In the genomic region with DNA sequence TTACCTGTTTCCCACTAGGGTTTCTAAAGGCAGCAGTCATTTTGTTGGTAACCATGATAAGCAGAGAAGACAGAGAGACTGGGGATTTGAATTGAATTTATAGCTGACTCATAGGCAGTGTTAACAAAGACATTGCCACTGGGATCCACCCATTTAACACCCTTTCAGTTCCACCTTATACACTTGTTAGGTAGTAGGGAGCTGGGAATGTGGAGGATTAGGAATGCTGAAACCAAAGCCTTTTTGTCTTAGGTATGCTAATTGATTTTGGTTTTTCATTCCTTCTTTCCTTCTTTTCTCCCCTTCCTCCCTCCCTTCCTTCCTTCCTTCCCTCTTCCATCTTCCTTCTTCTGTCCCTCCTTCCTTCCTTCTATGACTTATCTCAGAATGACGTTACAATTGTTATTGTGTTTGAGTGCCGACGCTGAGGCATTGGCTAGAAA, we compare ENCODE assay signal across 15 cellular contexts. TPM values are rescaled to one million over a fixed set of nuclear protein-coding genes. Genes with fewer than 3 reads are reported as not detected.
DNase-seq lines count a peak whose midpoint lies in the region; ATAC-seq, FAIRE-seq and TF ChIP-seq lines count a peak whose summit lies in the region.
"Had no signal": no experiment of that assay in that cellular context is flagged by ENCODE, and none has a peak within 500 bp of the region (broad histone marks: within the 10 kb centered on the region; RNA-seq: fewer than 3 reads in every experiment).

No MANE protein-coding gene starts in this region.

- peak in 1 of 2 experiments; percentile 22 for DNase-seq in A549 (ENCODE audit: low read depth in 1 of 2, low spot score in 1 of 2)
- peak; percentile 55 for DNase-seq in H7
- peak; percentile 63 for DNase-seq in NT2/D1 (ENCODE audit: low read depth, low spot score)
- DNase-seq in left ventricle myocardium superior = no peak
- no peak for DNase-seq in NOMO-1 (lab: John Stamatoyannopoulos, UW; ENCODE audit: unreplicated experiment in 2 of 2)
- DNase-seq in HPDE6-E6E7 (ENCODE audit: extremely low spot score) = no peak
- DNase-seq in glomerular visceral epithelial cell (ENCODE audit: extremely low spot score) = no peak
- DNase-seq: activated CD8-positive, alpha-beta memory T cell treated with anti-CD3 and anti-CD28 coated beads, Interleukin-2, amount 10 ng/mL, durations not matched to agents 7 days and 5 days; activated naive CD8-positive, alpha-beta T cell treated with anti-CD3 and anti-CD28 coated beads for 36 hours; natural killer cell; SJCRH30; substantia nigra had no signal

- CTCF ChIA-PET in A549 (lab: Yijun Ruan, JAX) = interaction anchor here (1.3 to 1.6 kb wide), 3 partner anchors 11 to 39 kb away, joined by 3 read pairs; a partner anchor contains a TSS

- H3K9me3 ChIP-seq in A549 = no peaks in the 10 kb centered on the region
- no peaks in the 10 kb centered on the region for H3K9me3 ChIP-seq in NT2/D1 (ENCODE audit: insufficient read depth, low read length)
- H3K9me3 ChIP-seq: BLaER1, SJCRH30 had no signal

- no peak for TF ChIP-seq POLR2A in A549 (IDR thresholded peaks at IDR 0.05; ENCODE audit: low read length)

- peak overlapping the region; percentile 29; the same call in 1 of the 3 replicates for H3K4me2 ChIP-seq in A549
- H3K4me2 ChIP-seq: BLaER1 had no signal

- TF ChIP-seq RAD21 in A549 (conservative IDR thresholded peaks at IDR 0.05 in 1 of 2, IDR thresholded peaks at IDR 0.05 in 1 of 2) = no peak

- H3K27me3 ChIP-seq in H7 (ENCODE audit: control insufficient read depth, insufficient read depth, low read length) = no peaks in the 10 kb centered on the region
- H3K27me3 ChIP-seq in NT2/D1 (ENCODE audit: insufficient read depth, insufficient read length) = no peaks in the 10 kb centered on the region
- H3K27me3 ChIP-seq: BLaER1, SJCRH30 had no signal

- no peak for TF ChIP-seq CTCF in A549 (IDR thresholded peaks at IDR 0.05)

- FAIRE-seq in A549 (lab: Jason Lieb, UNC) = no peak

- H3K4me1 ChIP-seq in A549 (peaks cover 7% of the 10 kb centered on the region; the same call in 1 of the 3 replicates), NT2/D1 (ENCODE audit: insufficient read depth, insufficient read length) (no peaks in the 10 kb centered on the region)
- H3K4me1 ChIP-seq: BLaER1, SJCRH30 had no signal

- intact Hi-C loops in left ventricle myocardium superior (cut with micrococcal nuclease) = no loop called here

- 85% methylated on average over 3 of the region's 3 CpGs for WGBS in A549 (ENCODE audit: missing lambda C conversion rate)

- H3K36me3 ChIP-seq in H7 (replicated peaks; ENCODE audit: control insufficient read depth, insufficient read depth, low read length) (no peaks in the 10 kb centered on the region), NT2/D1 (ENCODE audit: insufficient read depth, insufficient read length, low read length) (no peaks in the 10 kb centered on the region)
- H3K36me3 ChIP-seq: BLaER1, SJCRH30 had no signal

- ATAC-seq in A549 (no peak), left ventricle myocardium superior (peak; percentile 37), HG03378 (IDR thresholded peaks at IDR 0.05; ENCODE audit: unreplicated experiment) (no peak)
- ATAC-seq: activated CD8-positive, alpha-beta memory T cell treated with anti-CD3 and anti-CD28 coated beads, Interleukin-2, amount 10 ng/mL, durations not matched to agents 7 days and 5 days; natural killer cell had no signal

- POLR2A ChIA-PET in A549 (lab: Yijun Ruan, JAX) = no interaction called here

- no peak overlapping the region for H3K27ac ChIP-seq in A549
- H3K27ac ChIP-seq: BLaER1, SJCRH30, VCaP had no signal

- no peak overlapping the region for H3K9ac ChIP-seq in NT2/D1 (ENCODE audit: insufficient read length, low read depth)
- H3K9ac ChIP-seq: BLaER1 had no signal

- no peak for TF ChIP-seq EP300 in A549 (IDR thresholded peaks at IDR 0.05)

- H3K4me3 ChIP-seq in A549 (no peak overlapping the region), H7 (ENCODE audit: insufficient read depth, low read depth, low read length) (no peak overlapping the region), NT2/D1 (ENCODE audit: insufficient read length, low read depth) (no peak overlapping the region)
- H3K4me3 ChIP-seq: BLaER1, SJCRH30 had no signal

TF ChIP-seq in A549, 52 proteins besides CTCF, POLR2A, EP300 and RAD21 (continues in another document):
- TF ChIP-seq, protein P1, sequence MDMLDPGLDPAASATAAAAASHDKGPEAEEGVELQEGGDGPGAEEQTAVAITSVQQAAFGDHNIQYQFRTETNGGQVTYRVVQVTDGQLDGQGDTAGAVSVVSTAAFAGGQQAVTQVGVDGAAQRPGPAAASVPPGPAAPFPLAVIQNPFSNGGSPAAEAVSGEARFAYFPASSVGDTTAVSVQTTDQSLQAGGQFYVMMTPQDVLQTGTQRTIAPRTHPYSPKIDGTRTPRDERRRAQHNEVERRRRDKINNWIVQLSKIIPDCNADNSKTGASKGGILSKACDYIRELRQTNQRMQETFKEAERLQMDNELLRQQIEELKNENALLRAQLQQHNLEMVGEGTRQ (IDR thresholded peaks at IDR 0.05) = no peak
- TF ChIP-seq HEYL (CRISPR knock-in tag; IDR thresholded peaks at IDR 0.05) (no peak), PHF8 (IDR thresholded peaks at IDR 0.05; ENCODE audit: borderline replicate concordance, low read depth) (no peak), HOXB13 (CRISPR knock-in tag; IDR thresholded peaks at IDR 0.05; ENCODE audit: low read depth) (no peak), RARB (CRISPR knock-in tag; IDR thresholded peaks at IDR 0.05) (no peak), HOXA7 (CRISPR knock-in tag; IDR thresholded peaks at IDR 0.05) (no peak), TP53 (CRISPR knock-in tag; IDR thresholded peaks at IDR 0.05) (no peak), POLR2AphosphoS2 (conservative IDR thresholded peaks at IDR 0.05; ENCODE audit: low read length) (no peak), EHMT2 (IDR thresholded peaks at IDR 0.05; ENCODE audit: low read depth) (no peak), FOSL2 (IDR thresholded peaks at IDR 0.05) (no peak), FOSL2 (CRISPR knock-in tag; IDR thresholded peaks at IDR 0.05) (no peak), ESRRA (IDR thresholded peaks at IDR 0.05; ENCODE audit: borderline replicate concordance, low read length) (no peak), CBX2 (IDR thresholded peaks at IDR 0.05; ENCODE audit: borderline replicate concordance, low read depth) (no peak), FOSB (CRISPR knock-in tag; IDR thresholded peaks at IDR 0.05) (no peak), CBX8 (IDR thresholded peaks at IDR 0.05) (no peak), HOXB5 (CRISPR knock-in tag; IDR thresholded peaks at IDR 0.05) (no peak), KDM1A (IDR thresholded peaks at IDR 0.05; ENCODE audit: low read depth) (no peak)
- TF ChIP-seq, protein P2, sequence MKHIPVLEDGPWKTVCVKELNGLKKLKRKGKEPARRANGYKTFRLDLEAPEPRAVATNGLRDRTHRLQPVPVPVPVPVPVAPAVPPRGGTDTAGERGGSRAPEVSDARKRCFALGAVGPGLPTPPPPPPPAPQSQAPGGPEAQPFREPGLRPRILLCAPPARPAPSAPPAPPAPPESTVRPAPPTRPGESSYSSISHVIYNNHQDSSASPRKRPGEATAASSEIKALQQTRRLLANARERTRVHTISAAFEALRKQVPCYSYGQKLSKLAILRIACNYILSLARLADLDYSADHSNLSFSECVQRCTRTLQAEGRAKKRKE (CRISPR knock-in tag; IDR thresholded peaks at IDR 0.05; ENCODE audit: low read depth) = no peak
- TF ChIP-seq, protein P3, sequence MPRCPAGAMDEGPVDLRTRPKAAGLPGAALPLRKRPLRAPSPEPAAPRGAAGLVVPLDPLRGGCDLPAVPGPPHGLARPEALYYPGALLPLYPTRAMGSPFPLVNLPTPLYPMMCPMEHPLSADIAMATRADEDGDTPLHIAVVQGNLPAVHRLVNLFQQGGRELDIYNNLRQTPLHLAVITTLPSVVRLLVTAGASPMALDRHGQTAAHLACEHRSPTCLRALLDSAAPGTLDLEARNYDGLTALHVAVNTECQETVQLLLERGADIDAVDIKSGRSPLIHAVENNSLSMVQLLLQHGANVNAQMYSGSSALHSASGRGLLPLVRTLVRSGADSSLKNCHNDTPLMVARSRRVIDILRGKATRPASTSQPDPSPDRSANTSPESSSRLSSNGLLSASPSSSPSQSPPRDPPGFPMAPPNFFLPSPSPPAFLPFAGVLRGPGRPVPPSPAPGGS (IDR thresholded peaks at IDR 0.05) = no peak
- TF ChIP-seq, protein P4, sequence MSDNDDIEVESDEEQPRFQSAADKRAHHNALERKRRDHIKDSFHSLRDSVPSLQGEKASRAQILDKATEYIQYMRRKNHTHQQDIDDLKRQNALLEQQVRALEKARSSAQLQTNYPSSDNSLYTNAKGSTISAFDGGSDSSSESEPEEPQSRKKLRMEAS (IDR thresholded peaks at IDR 0.05) = no peak

RNA-seq across cellular contexts. Expression of a gene that starts 7.5 kb away (rescaled TPM):
- 8.2 and 10.4 TPM in 2 replicates for polyA plus RNA-seq in A549 (2011; rRNA removed)
- polyA plus RNA-seq in A549 (2012; cell fraction: cytosol; rRNA removed) = 2.8 and 3.5 TPM in 2 replicates
- 1.8 and 2.0 TPM in 2 replicates for polyA plus RNA-seq in A549 (2012; cell fraction: nucleus; rRNA removed)
- 9.4 to 11.4 TPM (median 10.2 TPM) in 3 replicates for polyA plus RNA-seq in A549 (2017; fragmentation: RNase III; extraction: RNeasy Plus Mini Kit Qiagen cat#74134 plus additional on column Dnase treatment)
- 7.1 and 9.1 TPM in 2 replicates for polyA minus RNA-seq in A549 (2011; rRNA and poly(A)+ RNA removed)
- total RNA-seq in H7 (2014; rRNA removed; shearing (Covaris generic)) = 4.4 and 16.1 TPM in 2 replicates
- total RNA-seq in left ventricle myocardium superior = 21.2 TPM

RNA-seq across cellular contexts. Expression of a gene that starts 39.5 kb away (rescaled TPM):
- 1,649 and 2,015 TPM in 2 replicates for polyA plus RNA-seq in A549 (2011; rRNA removed)
- 796 and 807 TPM in 2 replicates for polyA plus RNA-seq in A549 (2012; cell fraction: cytosol; rRNA removed)
- 263 and 365 TPM in 2 replicates for polyA plus RNA-seq in A549 (2012; cell fraction: nucleus; rRNA removed)
- 1,222 to 1,289 TPM (median 1,243 TPM) in 3 replicates for polyA plus RNA-seq in A549 (2017; fragmentation: RNase III; extraction: RNeasy Plus Mini Kit Qiagen cat#74134 plus additional on column Dnase treatment)
- 643 and 712 TPM in 2 replicates for polyA minus RNA-seq in A549 (2011; rRNA and poly(A)+ RNA removed)
- total RNA-seq in H7 (2014; rRNA removed; shearing (Covaris generic)) = 1,934 and 2,538 TPM in 2 replicates
- 533 TPM for total RNA-seq in left ventricle myocardium superior

Comparison
In these comparisons a context has a peak if more than half of its experiments do, and no peak if none do; other contexts are left out.
1. DNase-seq: peak in H7 (single experiment) and NT2/D1 (single experiment); none in left ventricle myocardium superior (single experiment), NOMO-1 (0 of 2), HPDE6-E6E7 (single experiment) and glomerular visceral epithelial cell (single experiment).